In genomic region chr3:188197388-188197847, GRCh38 we compare ENCODE assay signal across 10 cellular contexts. TPM values are rescaled to one million over a fixed set of nuclear protein-coding genes. Genes with fewer than 3 reads are reported as not detected.
DNase-seq lines count a peak whose midpoint lies in the region; ATAC-seq, FAIRE-seq and TF ChIP-seq lines count a peak whose summit lies in the region.
"Had no signal": no experiment of that assay in that cellular context is flagged by ENCODE, and none has a peak within 500 bp of the region (broad histone marks: within the 10 kb centered on the region; RNA-seq: fewer than 3 reads in every experiment).

No MANE protein-coding gene starts in this region.

- DNase-seq in activated naive CD4-positive, alpha-beta T cell treated with anti-CD3 and anti-CD28 coated beads, Interleukin-2, amount 50 U/mL, for 72 hours (ENCODE audit: low spot score in 2 of 2) = no peak
- no peak for DNase-seq in activated naive CD4-positive, alpha-beta T cell treated with anti-CD3 and anti-CD28 coated beads, Interleukin-2, amount 50 U/mL, for 16 hours
- DNase-seq in NOMO-1 (lab: John Stamatoyannopoulos, UW; ENCODE audit: unreplicated experiment in 2 of 2) = peak; percentile 46 to 68
- DNase-seq in left ventricle myocardium inferior = peak; percentile 41
- peak; percentile 6 for DNase-seq in urothelium cell line (ENCODE audit: low spot score)
- no peak for DNase-seq in activated naive CD4-positive, alpha-beta T cell treated with Interleukin-2 at 50 U/mL for 16 hours
- no peak for DNase-seq in effector memory CD4-positive, alpha-beta T cell
- no peak for DNase-seq in OCI-M2 (lab: John Stamatoyannopoulos, UW; ENCODE audit: unreplicated experiment)
- DNase-seq: activated T-cell treated with anti-CD3 and anti-CD28 coated beads, Interleukin-2, amount 50 U/mL, for 4 hours had no signal

- peak overlapping the region; percentile 11 for H3K4me3 ChIP-seq in left ventricle myocardium inferior
- no peak overlapping the region for H3K4me3 ChIP-seq in effector memory CD4-positive, alpha-beta T cell (ENCODE audit: insufficient read depth, low read depth, low read length, poor library complexity, severe bottlenecking)

- peak overlapping the region; percentile 90 for H3K27ac ChIP-seq in left ventricle myocardium inferior (replicated peaks)
- H3K27ac ChIP-seq in effector memory CD4-positive, alpha-beta T cell (ENCODE audit: insufficient read depth, low read length, poor library complexity, severe bottlenecking) = no peak overlapping the region
- H3K27ac ChIP-seq: epithelial cell of prostate had no signal

- peaks cover 4% of the 10 kb centered on the region for H3K36me3 ChIP-seq in left ventricle myocardium inferior
- H3K36me3 ChIP-seq in effector memory CD4-positive, alpha-beta T cell (ENCODE audit: control insufficient read depth, insufficient read depth, low read length) = no peaks in the 10 kb centered on the region

- TF ChIP-seq CTCF in left ventricle myocardium inferior (IDR thresholded peaks at IDR 0.05; ENCODE audit: borderline replicate concordance) = no peak

- H3K27ac Mint-ChIP-seq in activated naive CD4-positive, alpha-beta T cell treated with anti-CD3 and anti-CD28 coated beads, Interleukin-2, amount 50 U/mL, for 72 hours = no peak overlapping the region

- ATAC-seq in activated naive CD4-positive, alpha-beta T cell treated with anti-CD3 and anti-CD28 coated beads, Interleukin-2, amount 50 U/mL, for 72 hours = peak; percentile 36 to 72
- ATAC-seq: activated T-cell treated with anti-CD3 and anti-CD28 coated beads, Interleukin-2, amount 50 U/mL, for 4 hours had no signal

- H3K4me1 ChIP-seq in left ventricle myocardium inferior = peaks cover 73% of the 10 kb centered on the region
- no peaks in the 10 kb centered on the region for H3K4me1 ChIP-seq in effector memory CD4-positive, alpha-beta T cell (ENCODE audit: control insufficient read depth, insufficient read depth, low read length, poor library complexity, severe bottlenecking)

- no peaks in the 10 kb centered on the region for H3K27me3 ChIP-seq in left ventricle myocardium inferior (ENCODE audit: low read depth)
- H3K27me3 ChIP-seq in effector memory CD4-positive, alpha-beta T cell (replicated peaks; ENCODE audit: control insufficient read depth, insufficient read depth, low read length, poor library complexity, severe bottlenecking) = no peaks in the 10 kb centered on the region

- peaks cover 20 to 40% of the 10 kb centered on the region in 2 donors for H3K36me3 Mint-ChIP-seq in activated naive CD4-positive, alpha-beta T cell treated with anti-CD3 and anti-CD28 coated beads, Interleukin-2, amount 50 U/mL, for 72 hours

- no peaks in the 10 kb centered on the region for H3K9me3 ChIP-seq in left ventricle myocardium inferior (replicated peaks)
- H3K9me3 ChIP-seq in effector memory CD4-positive, alpha-beta T cell (ENCODE audit: control insufficient read depth, low read length) = no peaks in the 10 kb centered on the region

- peaks cover 3 to 12% of the 10 kb centered on the region in 2 donors for H3K9me3 Mint-ChIP-seq in activated naive CD4-positive, alpha-beta T cell treated with anti-CD3 and anti-CD28 coated beads, Interleukin-2, amount 50 U/mL, for 72 hours
- H3K9me3 Mint-ChIP-seq: activated T-cell treated with anti-CD3 and anti-CD28 coated beads, Interleukin-2, amount 50 U/mL, for 4 hours had no signal

- intact Hi-C loops in left ventricle myocardium inferior (cut with micrococcal nuclease) = no loop called here

- FAIRE-seq in urothelium cell line (lab: Jason Lieb, UNC) = no peak

RNA-seq across cellular contexts. Expression of gene LPP, which starts 43.5 kb away (rescaled TPM):
- total RNA-seq in activated naive CD4-positive, alpha-beta T cell treated with anti-CD3 and anti-CD28 coated beads, Interleukin-2, amount 50 U/mL, for 72 hours = 10 to 100 TPM; 52.7 to 53.4 TPM
- total RNA-seq in left ventricle myocardium inferior = 97.4 TPM

Comparison
In these comparisons a context has a peak if more than half of its experiments do, and no peak if none do; other contexts are left out.
1. DNase-seq: peak in NOMO-1 (2 of 2), left ventricle myocardium inferior (single experiment) and urothelium cell line (single experiment); none in activated naive CD4-positive, alpha-beta T cell treated with anti-CD3 and anti-CD28 coated beads, Interleukin-2, amount 50 U/mL, for 72 hours (0 of 2), activated naive CD4-positive, alpha-beta T cell treated with anti-CD3 and anti-CD28 coated beads, Interleukin-2, amount 50 U/mL, for 16 hours (single experiment), activated naive CD4-positive, alpha-beta T cell treated with Interleukin-2 at 50 U/mL for 16 hours (single experiment), effector memory CD4-positive, alpha-beta T cell (0 of 3) and OCI-M2 (single experiment).